In genomic region chr14:97626088-97626487, GRCh38 we compare ENCODE assay signal across 18 cellular contexts.
"Had no signal": no experiment of that assay in that cellular context is flagged by ENCODE, and none has a peak within 500 bp of the region (broad histone marks: within the 10 kb centered on the region; RNA-seq: fewer than 3 reads in every experiment).

No MANE protein-coding gene starts in this region.

- H3K4me1 ChIP-seq: colonic mucosa, upper lobe of right lung had no signal

- DNase-seq: activated CD4-positive, alpha-beta T cell treated with anti-CD3 and anti-CD28 coated beads, Interleukin-2, amount 50 U/mL, for 1 hour; activated CD8-positive, alpha-beta memory T cell treated with anti-CD3 and anti-CD28 coated beads, Interleukin-2, amount 50 U/mL, for 4 hours; activated naive CD4-positive, alpha-beta T cell treated with anti-CD3 and anti-CD28 coated beads, Interleukin-2, amount 10 ng/mL, durations not matched to agents 7 days and 5 days; activated T-cell treated with anti-CD3 and anti-CD28 coated beads, Interleukin-2, amount 50 U/mL, for 4 hours; aorta; colonic mucosa; endodermal cell; foreskin melanocyte; glutamatergic neuron; hippocampal formation; left cardiac atrium; mesenchymal stem cell; mucosa of descending colon; naive B cell; retina; spleen; stimulated activated naive B cell treated with anti-CD40 and anti-IgM and Interleukin-4, amounts not matched to agents 10 μg/mL and 1 μg/mL and 100 μg/mL, for 72 hours; upper lobe of right lung had no signal

- H3K4me3 ChIP-seq: colonic mucosa, mucosa of descending colon, spleen, upper lobe of right lung had no signal

- ATAC-seq: activated T-cell treated with anti-CD3 and anti-CD28 coated beads, Interleukin-2, amount 50 U/mL, for 4 hours; left cardiac atrium; mucosa of descending colon; stimulated activated naive B cell treated with anti-CD40 and anti-IgM and Interleukin-4, amounts not matched to agents 10 μg/mL and 1 μg/mL and 100 μg/mL, for 72 hours; upper lobe of right lung had no signal

- H3K36me3 ChIP-seq: colonic mucosa, spleen, upper lobe of right lung had no signal

- H3K9me3 ChIP-seq: colonic mucosa, mucosa of descending colon, spleen, upper lobe of right lung had no signal

- H3K27me3 ChIP-seq: colonic mucosa, spleen, upper lobe of right lung had no signal

- H3K27ac ChIP-seq: colonic mucosa, spleen, upper lobe of right lung had no signal
